In genomic region chr6:17365961-17366360, GRCh38 we compare ENCODE assay signal across 24 cellular contexts. TPM values are rescaled to one million over a fixed set of nuclear protein-coding genes. Genes with fewer than 3 reads are reported as not detected.
"Had no signal": no experiment of that assay in that cellular context is flagged by ENCODE, and none has a peak within 500 bp of the region (broad histone marks: within the 10 kb centered on the region; RNA-seq: fewer than 3 reads in every experiment).

No MANE protein-coding gene starts in this region.

- ATAC-seq: K562, Panc1 had no signal

- H3K36me3 ChIP-seq: MG63, SJCRH30 had no signal

- H3K27ac ChIP-seq: KMS-11, RWPE1, SJCRH30 had no signal

- DNase-seq: Kasumi-1, MG63, NCI-H1092, NCI-H1105 treated with DMSO at 0.1 percent for 48 hours, NCI-H1417 treated with DMSO at 0.1 percent for 48 hours, NCI-H146, NCI-H1694 treated with DMSO at 0.1 percent for 48 hours, NCI-H1930, NCI-H2081, NCI-H2107, NCI-H2171, NCI-H226, NCI-H446, NCI-H510A, NCI-H524 treated with DMSO at 0.1 percent for 48 hours, NCI-H69, NCI-H774, SHP77 treated with DMSO at 0.1 percent for 48 hours, SJCRH30 had no signal

- H3K4me1 ChIP-seq: SJCRH30 had no signal

- H3K4me3 ChIP-seq: K562, MG63, SJCRH30 had no signal

- FAIRE-seq: K562 had no signal

- H3K9me3 ChIP-seq: SJCRH30 had no signal

- H3K9ac ChIP-seq: KMS-11 had no signal

- H3K27me3 ChIP-seq: MG63, SJCRH30 had no signal

- H3K4me2 ChIP-seq: KMS-11 had no signal

RNA-seq across cellular contexts. Expression of gene CAP2, which starts 27.4 kb away (rescaled TPM):
- total RNA-seq: K562 had no signal
- polyA plus RNA-seq: IgD-negative memory B cell, K562 had no signal
